In genomic region chr6:19866900-19867627, GRCh38 we compare ENCODE assay signal across 14 cellular contexts. TPM values are rescaled to one million over a fixed set of nuclear protein-coding genes. Genes with fewer than 3 reads are reported as not detected.
DNase-seq lines count a peak whose midpoint lies in the region; ATAC-seq, FAIRE-seq and TF ChIP-seq lines count a peak whose summit lies in the region.
"Had no signal": no experiment of that assay in that cellular context is flagged by ENCODE, and none has a peak within 500 bp of the region (broad histone marks: within the 10 kb centered on the region; RNA-seq: fewer than 3 reads in every experiment).

No MANE protein-coding gene starts in this region.

- no peak overlapping the region for H3K4me2 ChIP-seq in fibroblast of lung (ENCODE audit: extremely low read depth, insufficient read depth, low read length)

- H4K20me1 ChIP-seq in fibroblast of lung (ENCODE audit: control insufficient read depth, extremely low read depth, insufficient read depth, low read length): no peaks in the 10 kb centered on the region

- H3K9me3 Mint-ChIP-seq in activated T-cell treated with anti-CD3 and anti-CD28 coated beads, Interleukin-2, amount 50 U/mL, for 4 hours: no peaks in the 10 kb centered on the region
- H3K9me3 Mint-ChIP-seq: activated naive CD8-positive, alpha-beta T cell treated with anti-CD3 and anti-CD28 coated beads, Interleukin-2, amount 10 ng/mL, durations not matched to agents 7 days and 5 days had no signal

- no peak overlapping the region for H3K4me3 Mint-ChIP-seq in activated T-cell treated with anti-CD3 and anti-CD28 coated beads, Interleukin-2, amount 50 U/mL, for 4 hours
- H3K4me3 Mint-ChIP-seq: activated naive CD8-positive, alpha-beta T cell treated with anti-CD3 and anti-CD28 coated beads, Interleukin-2, amount 10 ng/mL, durations not matched to agents 7 days and 5 days had no signal

- FAIRE-seq in urothelium cell line (lab: Jason Lieb, UNC): peak; percentile 30
- FAIRE-seq: A204.1 had no signal

- no peaks in the 10 kb centered on the region for H3K36me3 Mint-ChIP-seq in activated T-cell treated with anti-CD3 and anti-CD28 coated beads, Interleukin-2, amount 50 U/mL, for 4 hours (ENCODE audit: insufficient read depth)
- H3K36me3 Mint-ChIP-seq: activated naive CD8-positive, alpha-beta T cell treated with anti-CD3 and anti-CD28 coated beads, Interleukin-2, amount 10 ng/mL, durations not matched to agents 7 days and 5 days had no signal

- TF ChIP-seq CTCF in fibroblast of lung (conservative IDR thresholded peaks at IDR 0.05 in 1 of 2, IDR thresholded peaks at IDR 0.05 in 1 of 2; ENCODE audit: low read depth in 1 of 2, low read length in 2 of 2): no peak

- no peaks in the 10 kb centered on the region for H3K4me1 ChIP-seq in fibroblast of lung (ENCODE audit: control insufficient read depth, extremely low read depth, insufficient read depth, low read length)

- H3K36me3 ChIP-seq in fibroblast of lung (ENCODE audit: control insufficient read depth, insufficient read depth, low read length): no peaks in the 10 kb centered on the region

- H3K4me3 ChIP-seq in fibroblast of lung (replicated peaks in 1 of 4; ENCODE audit: control extremely low read depth in 1 of 4, insufficient read depth in 1 of 4, low read depth in 3 of 4, low read length in 4 of 4): no peak overlapping the region

- no peak overlapping the region for H3K9ac ChIP-seq in fibroblast of lung (ENCODE audit: insufficient read depth, low read length)

- DNase-seq in NCI-H1417 (lab: John Stamatoyannopoulos, UW) (peak in 2 of 3 experiments; percentile 32 to 58), NCI-H1417 treated with DMSO at 0.1 percent for 48 hours (lab: John Stamatoyannopoulos, UW) (no peak), RPMI7951 (ENCODE audit: low read depth) (peak; percentile 56), fibroblast of lung (ENCODE audit: low read depth in 2 of 2) (peak; percentile 33 to 84), urothelium cell line (ENCODE audit: low spot score) (peak; percentile 75), NCI-H2227 (lab: John Stamatoyannopoulos, UW; ENCODE audit: unreplicated experiment) (no peak), amniotic stem cell (lab: John Stamatoyannopoulos, UW) (no peak)
- no peak for DNase-seq in activated T-cell treated with anti-CD3 and anti-CD28 coated beads, Interleukin-2, amount 50 U/mL, for 4 hours
- DNase-seq: activated naive CD8-positive, alpha-beta T cell treated with anti-CD3 and anti-CD28 coated beads, Interleukin-2, amount 10 ng/mL, durations not matched to agents 7 days and 5 days; substantia nigra had no signal

- no peak overlapping the region for H2AFZ ChIP-seq in fibroblast of lung (ENCODE audit: low read length)

- H3K27me3 ChIP-seq in fibroblast of lung (ENCODE audit: control insufficient read depth, insufficient read depth, low read length): no peaks in the 10 kb centered on the region

- H3K27ac ChIP-seq in fibroblast of lung (ENCODE audit: insufficient read depth, low read length): no peak overlapping the region
- H3K27ac ChIP-seq: HL-60 had no signal

- H3K27me3 Mint-ChIP-seq in activated T-cell treated with anti-CD3 and anti-CD28 coated beads, Interleukin-2, amount 50 U/mL, for 4 hours (ENCODE audit: low read depth): no peaks in the 10 kb centered on the region
- H3K27me3 Mint-ChIP-seq: activated naive CD8-positive, alpha-beta T cell treated with anti-CD3 and anti-CD28 coated beads, Interleukin-2, amount 10 ng/mL, durations not matched to agents 7 days and 5 days had no signal

- no peaks in the 10 kb centered on the region for H3K9me3 ChIP-seq in fibroblast of lung (ENCODE audit: control insufficient read depth, insufficient read depth, low read depth, low read length)

- ATAC-seq in activated T-cell treated with anti-CD3 and anti-CD28 coated beads, Interleukin-2, amount 50 U/mL, for 4 hours: no peak

- no peaks in the 10 kb centered on the region for H3K4me1 Mint-ChIP-seq in activated T-cell treated with anti-CD3 and anti-CD28 coated beads, Interleukin-2, amount 50 U/mL, for 4 hours (ENCODE audit: low read depth)
- H3K4me1 Mint-ChIP-seq: activated naive CD8-positive, alpha-beta T cell treated with anti-CD3 and anti-CD28 coated beads, Interleukin-2, amount 10 ng/mL, durations not matched to agents 7 days and 5 days had no signal

- no peaks in the 10 kb centered on the region for H3K79me2 ChIP-seq in fibroblast of lung (ENCODE audit: control insufficient read depth, insufficient read depth, low read length)

RNA-seq across cellular contexts. Expression of gene ID4, which starts 29.9 kb away (rescaled TPM):
- total RNA-seq in RPMI7951 (2014; rRNA removed; shearing (Covaris generic)): 0.10 and 0.24 TPM in 2 replicates
- 0.83 and 3.1 TPM in 2 replicates for total RNA-seq in fibroblast of lung
- polyA plus RNA-seq in fibroblast of lung: 0.51 and 1.3 TPM in 2 replicates
- polyA plus RNA-seq in fibroblast of lung (2012): 0.65 and 1.6 TPM in 2 replicates
- not detected in 2 replicates for polyA minus RNA-seq in fibroblast of lung (ENCODE audit: low replicate concordance)
- under 1 TPM in 1 of 3 donors, not detected in 2; 0.08 TPM for total RNA-seq in activated T-cell treated with anti-CD3 and anti-CD28 coated beads, Interleukin-2, amount 50 U/mL, for 4 hours
- total RNA-seq: activated CD8-positive, alpha-beta memory T cell treated with anti-CD3 and anti-CD28 coated beads for 36 hours; activated naive CD8-positive, alpha-beta T cell treated with anti-CD3 and anti-CD28 coated beads, Interleukin-2, amount 10 ng/mL, durations not matched to agents 7 days and 5 days; T-helper 2 cell treated with Interferon-gamma antibody and Interleukin-4, amounts not matched to agents 100 ng/mL and 5 ng/mL, for 36 hours had no signal

Comparison
In these comparisons a context has a peak if more than half of its experiments do, and no peak if none do; other contexts are left out.
1. DNase-seq: peak in NCI-H1417 (2 of 3), RPMI7951 (single experiment), fibroblast of lung (2 of 2) and urothelium cell line (single experiment); none in NCI-H1417 treated with DMSO at 0.1 percent for 48 hours (single experiment), activated T-cell treated with anti-CD3 and anti-CD28 coated beads, Interleukin-2, amount 50 U/mL, for 4 hours (single experiment), NCI-H2227 (single experiment) and amniotic stem cell (single experiment).